In genomic region chr1:153570874-153571273, GRCh38 we compare ENCODE assay signal across 1 cellular context.
TF ChIP-seq lines count a peak whose summit lies in the region.

No MANE protein-coding gene starts in this region.

TF ChIP-seq in HepG2, 621 proteins besides CTCF, POLR2A, EP300 and RAD21:
- TF ChIP-seq MIXL1 (CRISPR knock-in tag; IDR thresholded peaks at IDR 0.05) (0 out of 2 replicates have a peak, but pooled peaks have one; percentile 19), HNF4A (CRISPR knock-in tag; IDR thresholded peaks at IDR 0.05) (peak; percentile 43), IKZF1 (IDR thresholded peaks at IDR 0.05) (no peak), NFIC (IDR thresholded peaks at IDR 0.05; ENCODE audit: low read length) (no peak)
- TF ChIP-seq, protein P1, sequence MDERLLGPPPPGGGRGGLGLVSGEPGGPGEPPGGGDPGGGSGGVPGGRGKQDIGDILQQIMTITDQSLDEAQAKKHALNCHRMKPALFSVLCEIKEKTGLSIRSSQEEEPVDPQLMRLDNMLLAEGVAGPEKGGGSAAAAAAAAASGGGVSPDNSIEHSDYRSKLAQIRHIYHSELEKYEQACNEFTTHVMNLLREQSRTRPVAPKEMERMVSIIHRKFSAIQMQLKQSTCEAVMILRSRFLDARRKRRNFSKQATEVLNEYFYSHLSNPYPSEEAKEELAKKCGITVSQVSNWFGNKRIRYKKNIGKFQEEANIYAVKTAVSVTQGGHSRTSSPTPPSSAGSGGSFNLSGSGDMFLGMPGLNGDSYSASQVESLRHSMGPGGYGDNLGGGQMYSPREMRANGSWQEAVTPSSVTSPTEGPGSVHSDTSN (CRISPR knock-in tag; IDR thresholded peaks at IDR 0.05): 0 out of 2 replicates have a peak, but pooled peaks have one; percentile 25
- TF ChIP-seq, protein P2, sequence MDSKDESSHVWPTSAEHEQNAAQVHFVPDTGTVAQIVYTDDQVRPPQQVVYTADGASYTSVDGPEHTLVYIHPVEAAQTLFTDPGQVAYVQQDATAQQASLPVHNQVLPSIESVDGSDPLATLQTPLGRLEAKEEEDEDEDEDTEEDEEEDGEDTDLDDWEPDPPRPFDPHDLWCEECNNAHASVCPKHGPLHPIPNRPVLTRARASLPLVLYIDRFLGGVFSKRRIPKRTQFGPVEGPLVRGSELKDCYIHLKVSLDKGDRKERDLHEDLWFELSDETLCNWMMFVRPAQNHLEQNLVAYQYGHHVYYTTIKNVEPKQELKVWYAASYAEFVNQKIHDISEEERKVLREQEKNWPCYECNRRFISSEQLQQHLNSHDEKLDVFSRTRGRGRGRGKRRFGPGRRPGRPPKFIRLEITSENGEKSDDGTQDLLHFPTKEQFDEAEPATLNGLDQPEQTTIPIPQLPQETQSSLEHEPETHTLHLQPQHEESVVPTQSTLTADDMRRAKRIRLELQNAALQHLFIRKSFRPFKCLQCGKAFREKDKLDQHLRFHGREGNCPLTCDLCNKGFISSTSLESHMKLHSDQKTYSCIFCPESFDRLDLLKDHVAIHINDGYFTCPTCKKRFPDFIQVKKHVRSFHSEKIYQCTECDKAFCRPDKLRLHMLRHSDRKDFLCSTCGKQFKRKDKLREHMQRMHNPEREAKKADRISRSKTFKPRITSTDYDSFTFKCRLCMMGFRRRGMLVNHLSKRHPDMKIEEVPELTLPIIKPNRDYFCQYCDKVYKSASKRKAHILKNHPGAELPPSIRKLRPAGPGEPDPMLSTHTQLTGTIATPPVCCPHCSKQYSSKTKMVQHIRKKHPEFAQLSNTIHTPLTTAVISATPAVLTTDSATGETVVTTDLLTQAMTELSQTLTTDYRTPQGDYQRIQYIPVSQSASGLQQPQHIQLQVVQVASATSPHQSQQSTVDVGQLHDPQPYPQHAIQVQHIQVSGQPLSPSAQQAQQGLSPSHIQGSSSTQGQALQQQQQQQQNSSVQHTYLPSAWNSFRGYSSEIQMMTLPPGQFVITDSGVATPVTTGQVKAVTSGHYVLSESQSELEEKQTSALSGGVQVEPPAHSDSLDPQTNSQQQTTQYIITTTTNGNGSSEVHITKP (CRISPR knock-in tag; IDR thresholded peaks at IDR 0.05; ENCODE audit: low read depth): no peak
